In genomic region chrX:28586891-28587635, GRCh38 we compare ENCODE assay signal across 8 cellular contexts. TPM values are rescaled to one million over a fixed set of nuclear protein-coding genes. Genes with fewer than 3 reads are reported as not detected.
DNase-seq lines count a peak whose midpoint lies in the region; ATAC-seq and TF ChIP-seq lines count a peak whose summit lies in the region.

Gene IL1RAPL1 (plus strand): TSS chrX:28587446.

- in situ Hi-C loops in mammary epithelial cell (cut with MboI; ENCODE audit: low sequenced_read_pairs in 2 of 2): no loop called here

- POLR2A ChIA-PET in CD4-positive, alpha-beta memory T cell (lab: Charles Lee; ENCODE audit: partially characterized antibody): no interaction called here

- no peaks in the 10 kb centered on the region for H3K36me3 Mint-ChIP-seq in CD4-positive, alpha-beta memory T cell

- DNase-seq in mammary epithelial cell: peak; percentile 8
- DNase-seq in kidney tubule cell (ENCODE audit: low spot score): peak; percentile 48
- DNase-seq in tibial artery: no peak
- DNase-seq in CD4-positive, alpha-beta memory T cell: no peak
- no peak for DNase-seq in activated CD4-positive, CD25-positive, alpha-beta regulatory T cell (lab: John Stamatoyannopoulos, UW)
- DNase-seq in stimulated activated CD4-positive, alpha-beta T cell treated with anti-CD3 and anti-CD28 coated beads, Interleukin-2, amount 100 ng/mL, for 24 hours: no peak

- no peak for ATAC-seq in GM21786 (IDR thresholded peaks at IDR 0.05; ENCODE audit: unreplicated experiment)

- no peaks in the 10 kb centered on the region for H3K4me1 Mint-ChIP-seq in CD4-positive, alpha-beta memory T cell

- H3K36me3 ChIP-seq in HUES64 (ENCODE audit: insufficient read depth, low read length) (no peaks in the 10 kb centered on the region), mammary epithelial cell (ENCODE audit: insufficient read depth, low read length) (no peaks in the 10 kb centered on the region), tibial artery (no peaks in the 10 kb centered on the region)
- no peaks in the 10 kb centered on the region for H3K36me3 ChIP-seq in CD4-positive, alpha-beta memory T cell (ENCODE audit: insufficient read depth, low read length)

- peak within 1 kb of the TSS; percentile 40; the same call in 1 of the 2 replicates for H3K9ac ChIP-seq in HUES64 (ENCODE audit: low read depth, low read length)
- H3K9ac ChIP-seq in mammary epithelial cell (ENCODE audit: insufficient read depth, low read length): no peak within 1 kb of the TSS

- dilution Hi-C loops in mammary epithelial cell (cut with HindIII; ENCODE audit: low sequenced_read_pairs): no loop called here

- H3K4me1 ChIP-seq in HUES64 (ENCODE audit: insufficient read depth, low read length): peaks cover 17% of the 10 kb centered on the region
- H3K4me1 ChIP-seq in mammary epithelial cell (ENCODE audit: insufficient read depth, low read length): no peaks in the 10 kb centered on the region
- H3K4me1 ChIP-seq in tibial artery: no peaks in the 10 kb centered on the region
- H3K4me1 ChIP-seq in CD4-positive, alpha-beta memory T cell (ENCODE audit: insufficient read depth, low read length): no peaks in the 10 kb centered on the region

- no peak within 1 kb of the TSS for H3K4me2 ChIP-seq in mammary epithelial cell (ENCODE audit: insufficient read depth, low read depth, low read length)

- H3K9me3 ChIP-seq in HUES64 (ENCODE audit: insufficient read depth, low read depth, low read length): no peaks in the 10 kb centered on the region
- no peaks in the 10 kb centered on the region for H3K9me3 ChIP-seq in mammary epithelial cell (replicated peaks; ENCODE audit: insufficient read depth, low read length)
- no peaks in the 10 kb centered on the region for H3K9me3 ChIP-seq in tibial artery
- no peaks in the 10 kb centered on the region for H3K9me3 ChIP-seq in CD4-positive, alpha-beta memory T cell (ENCODE audit: control insufficient read depth in 1 of 2, low read length in 2 of 2)

- TF ChIP-seq CTCF in mammary epithelial cell (conservative IDR thresholded peaks at IDR 0.05 in 1 of 2, IDR thresholded peaks at IDR 0.05 in 1 of 2; ENCODE audit: extremely low read depth in 1 of 2, insufficient read depth in 1 of 2, low read depth in 1 of 2, low read length in 2 of 2) (peak in 1 of 2 donors; percentile 29), tibial artery (IDR thresholded peaks at IDR 0.05) (peak in 1 of 2 experiments; percentile 10)

- CTCF ChIA-PET in mammary epithelial cell (lab: Charles Lee; ENCODE audit: low non-redundant PET): no interaction called here
- CTCF ChIA-PET in CD4-positive, alpha-beta memory T cell (lab: Charles Lee; ENCODE audit: partially characterized antibody): no interaction called here

- no peaks in the 10 kb centered on the region for H3K79me2 ChIP-seq in mammary epithelial cell (ENCODE audit: insufficient read depth, low read length)

- BruUV-seq in mammary epithelial cell (replicated peaks; lab: Mats Ljungman, UMichigan): no TSS peak

- 0% methylated on average over 12 of the region's 17 CpGs for WGBS in HUES64
- 35% methylated on average over 14 of the region's 17 CpGs for WGBS in mammary epithelial cell (ENCODE audit: low coverage, missing lambda C conversion rate)

- no peaks in the 10 kb centered on the region for H4K20me1 ChIP-seq in mammary epithelial cell (ENCODE audit: insufficient read depth, low read length)

- H3K27ac ChIP-seq in HUES64 (ENCODE audit: low read depth, low read length): no peak within 1 kb of the TSS; the same call in 1 of the 2 replicates
- H3K27ac ChIP-seq in mammary epithelial cell (ENCODE audit: insufficient read depth, low read depth, low read length): no peak within 1 kb of the TSS
- no peak within 1 kb of the TSS for H3K27ac ChIP-seq in tibial artery
- H3K27ac ChIP-seq in CD4-positive, alpha-beta memory T cell (ENCODE audit: low read depth, low read length): no peak within 1 kb of the TSS

- no peak within 1 kb of the TSS for H2AFZ ChIP-seq in mammary epithelial cell (ENCODE audit: low read depth, low read length)

- peaks cover 0 to 4% (median 0%) of the 10 kb centered on the region in 8 donors for H3K9me3 Mint-ChIP-seq in CD4-positive, alpha-beta memory T cell

- H3K27me3 Mint-ChIP-seq in CD4-positive, alpha-beta memory T cell: no peaks in the 10 kb centered on the region

- H3K4me3 ChIP-seq in HUES64 (ENCODE audit: low read length): peak within 1 kb of the TSS; percentile 68
- H3K4me3 ChIP-seq in mammary epithelial cell (replicated peaks in 1 of 3; ENCODE audit: insufficient read depth in 1 of 3, low read depth in 2 of 3, low read length in 3 of 3): no peak within 1 kb of the TSS
- peak within 1 kb of the TSS; percentile 12 to 31 for H3K4me3 ChIP-seq in tibial artery
- no peak within 1 kb of the TSS for H3K4me3 ChIP-seq in CD4-positive, alpha-beta memory T cell (ENCODE audit: low read length in 2 of 2)

- H3K27ac Mint-ChIP-seq in CD4-positive, alpha-beta memory T cell: no peak within 1 kb of the TSS

- no peak within 1 kb of the TSS for H3K4me3 Mint-ChIP-seq in CD4-positive, alpha-beta memory T cell

- H3K27me3 ChIP-seq in HUES64 (ENCODE audit: insufficient read depth, low read length): peaks cover 21% of the 10 kb centered on the region
- peaks cover 15% of the 10 kb centered on the region for H3K27me3 ChIP-seq in mammary epithelial cell (ENCODE audit: insufficient read depth, low read length)
- H3K27me3 ChIP-seq in tibial artery: no peaks in the 10 kb centered on the region
- H3K27me3 ChIP-seq in CD4-positive, alpha-beta memory T cell (ENCODE audit: insufficient read depth, low read length): no peaks in the 10 kb centered on the region

- intact Hi-C loops in mammary epithelial cell (cut with micrococcal nuclease) (no loop called here), tibial artery (cut with DNase I; ENCODE audit: low total_unique reads) (no loop called here)
- intact Hi-C loops in CD4-positive, alpha-beta memory T cell (cut with micrococcal nuclease): no loop called here

RNA-seq across cellular contexts. Expression of gene IL1RAPL1, which starts in this region (rescaled TPM):
- 0.45 TPM for polyA plus RNA-seq in HUES64 (2013, experiment 1 of 2)
- polyA plus RNA-seq in HUES64 (2013, experiment 2 of 2): 0.95 TPM
- total RNA-seq in mammary epithelial cell: under 1 TPM in 1 of 2 donors, not detected in 1; 0.17 TPM
- polyA plus RNA-seq in mammary epithelial cell: 0.16 TPM
- polyA minus RNA-seq in mammary epithelial cell: not detected
- not detected for total RNA-seq in CD4-positive, alpha-beta memory T cell
- not detected for polyA plus RNA-seq in CD4-positive, alpha-beta memory T cell

Comparison
In these comparisons a context has a peak if more than half of its experiments do, and no peak if none do; other contexts are left out.
1. Peak in DNase-seq in mammary epithelial cell; RNA of the gene not detected or under 1 TPM.
2. H3K4me3 ChIP-seq: peak in HUES64 (single experiment) and tibial artery (2 of 2); none in mammary epithelial cell (0 of 3) and CD4-positive, alpha-beta memory T cell (0 of 2).